Comparison of ENCODE assay signal across 1 cellular context in the genomic region with DNA sequence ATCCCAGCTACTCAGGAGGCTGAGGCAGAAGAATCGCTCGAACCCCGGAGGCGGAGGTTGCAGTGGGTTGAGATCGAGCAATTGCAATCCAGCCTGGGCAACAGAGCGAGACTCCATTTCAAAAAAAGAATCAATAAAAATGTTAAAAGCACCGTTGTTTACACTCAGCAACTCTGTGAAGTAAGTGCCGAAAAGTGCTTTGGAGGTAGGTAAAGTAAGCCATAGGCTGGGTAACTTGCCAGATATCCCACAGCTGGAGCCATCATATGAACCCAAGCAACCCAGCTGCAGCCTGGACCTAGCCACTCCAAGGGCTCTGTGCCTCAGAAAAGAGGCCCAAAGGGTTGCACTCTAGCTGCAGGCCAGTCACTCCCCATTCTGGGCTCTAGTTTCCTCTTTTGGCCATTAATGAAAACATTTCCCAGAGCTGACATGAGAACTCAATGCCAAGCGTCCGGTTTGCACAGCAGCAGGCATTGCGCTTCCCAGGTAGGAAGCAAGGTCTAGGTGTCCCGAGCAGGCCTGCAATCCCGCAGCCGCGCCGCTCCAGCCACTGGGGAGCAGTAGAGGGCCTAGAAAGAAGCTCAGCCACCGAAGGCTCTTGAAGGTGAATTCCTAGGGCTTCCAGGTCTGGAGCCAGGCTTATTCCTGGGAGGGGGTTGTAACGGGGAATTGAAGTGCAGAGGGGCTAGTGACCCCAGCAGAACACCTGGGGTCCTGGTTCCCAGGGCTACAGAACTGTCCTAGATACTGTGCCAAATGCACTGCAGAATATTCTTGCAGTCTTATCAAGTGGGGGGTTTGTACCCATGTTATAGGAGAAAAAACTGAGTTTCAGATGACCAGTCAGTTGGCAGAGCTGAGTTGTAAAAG.
TF ChIP-seq lines count a peak whose summit lies in the region.

No MANE protein-coding gene starts in this region.

TF ChIP-seq in WTC11, 78 proteins besides CTCF, POLR2A, EP300 and RAD21 (continued from another document and continues in another):
- TF ChIP-seq, protein P1, sequence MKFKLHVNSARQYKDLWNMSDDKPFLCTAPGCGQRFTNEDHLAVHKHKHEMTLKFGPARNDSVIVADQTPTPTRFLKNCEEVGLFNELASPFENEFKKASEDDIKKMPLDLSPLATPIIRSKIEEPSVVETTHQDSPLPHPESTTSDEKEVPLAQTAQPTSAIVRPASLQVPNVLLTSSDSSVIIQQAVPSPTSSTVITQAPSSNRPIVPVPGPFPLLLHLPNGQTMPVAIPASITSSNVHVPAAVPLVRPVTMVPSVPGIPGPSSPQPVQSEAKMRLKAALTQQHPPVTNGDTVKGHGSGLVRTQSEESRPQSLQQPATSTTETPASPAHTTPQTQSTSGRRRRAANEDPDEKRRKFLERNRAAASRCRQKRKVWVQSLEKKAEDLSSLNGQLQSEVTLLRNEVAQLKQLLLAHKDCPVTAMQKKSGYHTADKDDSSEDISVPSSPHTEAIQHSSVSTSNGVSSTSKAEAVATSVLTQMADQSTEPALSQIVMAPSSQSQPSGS (CRISPR knock-in tag; IDR thresholded peaks at IDR 0.05; ENCODE audit: borderline replicate concordance, low read depth): no peak
- TF ChIP-seq NFE2L1 (CRISPR knock-in tag; IDR thresholded peaks at IDR 0.05) (no peak), ZNF232 (CRISPR knock-in tag; IDR thresholded peaks at IDR 0.05) (no peak), ELF4 (CRISPR knock-in tag; IDR thresholded peaks at IDR 0.05; ENCODE audit: low read depth) (no peak), SP1 (CRISPR knock-in tag; conservative IDR thresholded peaks at IDR 0.05) (no peak), OVOL2 (CRISPR knock-in tag; IDR thresholded peaks at IDR 0.05; ENCODE audit: borderline replicate concordance) (no peak), JAZF1 (CRISPR knock-in tag; IDR thresholded peaks at IDR 0.05) (no peak), RELA (CRISPR knock-in tag; IDR thresholded peaks at IDR 0.05; ENCODE audit: borderline replicate concordance) (no peak), ESRRA (CRISPR knock-in tag; IDR thresholded peaks at IDR 0.05; ENCODE audit: borderline replicate concordance) (no peak), ZNF138 (CRISPR knock-in tag; conservative IDR thresholded peaks at IDR 0.05) (no peak), TP53 (CRISPR knock-in tag; IDR thresholded peaks at IDR 0.05) (no peak), CREB1 (CRISPR knock-in tag; IDR thresholded peaks at IDR 0.05) (no peak), IRF2 (CRISPR knock-in tag; IDR thresholded peaks at IDR 0.05; ENCODE audit: borderline replicate concordance, low read depth) (no peak), TCF7 (CRISPR knock-in tag; IDR thresholded peaks at IDR 0.05; ENCODE audit: low read depth) (no peak), ZBTB21 (CRISPR knock-in tag; IDR thresholded peaks at IDR 0.05; ENCODE audit: borderline replicate concordance) (no peak), EMX1 (CRISPR knock-in tag; IDR thresholded peaks at IDR 0.05) (peak; percentile 95), PRRX2 (CRISPR knock-in tag; IDR thresholded peaks at IDR 0.05) (peak; percentile 87), CREM (CRISPR knock-in tag; IDR thresholded peaks at IDR 0.05) (no peak), GRHL2 (CRISPR knock-in tag; IDR thresholded peaks at IDR 0.05; ENCODE audit: insufficient replicate concordance, severe bottlenecking) (no peak), MYBL2 (CRISPR knock-in tag; IDR thresholded peaks at IDR 0.05) (no peak), ETV6 (CRISPR knock-in tag; IDR thresholded peaks at IDR 0.05) (no peak; the same call in 1 of the 2 replicates), NR2C2 (CRISPR knock-in tag; IDR thresholded peaks at IDR 0.05) (no peak), FOXK1 (CRISPR knock-in tag; IDR thresholded peaks at IDR 0.05) (no peak), RORB (CRISPR knock-in tag; IDR thresholded peaks at IDR 0.05) (0 out of 2 replicates have a peak, but pooled peaks have one; percentile 39), FOXJ3 (CRISPR knock-in tag; IDR thresholded peaks at IDR 0.05; ENCODE audit: borderline replicate concordance) (no peak), HMGA2 (CRISPR knock-in tag; IDR thresholded peaks at IDR 0.05) (no peak), ZNF263 (CRISPR knock-in tag; IDR thresholded peaks at IDR 0.05; ENCODE audit: low read depth) (no peak)
- TF ChIP-seq, protein P2, sequence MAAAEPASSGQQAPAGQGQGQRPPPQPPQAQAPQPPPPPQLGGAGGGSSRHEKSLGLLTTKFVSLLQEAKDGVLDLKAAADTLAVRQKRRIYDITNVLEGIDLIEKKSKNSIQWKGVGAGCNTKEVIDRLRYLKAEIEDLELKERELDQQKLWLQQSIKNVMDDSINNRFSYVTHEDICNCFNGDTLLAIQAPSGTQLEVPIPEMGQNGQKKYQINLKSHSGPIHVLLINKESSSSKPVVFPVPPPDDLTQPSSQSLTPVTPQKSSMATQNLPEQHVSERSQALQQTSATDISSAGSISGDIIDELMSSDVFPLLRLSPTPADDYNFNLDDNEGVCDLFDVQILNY (CRISPR knock-in tag; IDR thresholded peaks at IDR 0.05): no peak
- TF ChIP-seq, protein P3, sequence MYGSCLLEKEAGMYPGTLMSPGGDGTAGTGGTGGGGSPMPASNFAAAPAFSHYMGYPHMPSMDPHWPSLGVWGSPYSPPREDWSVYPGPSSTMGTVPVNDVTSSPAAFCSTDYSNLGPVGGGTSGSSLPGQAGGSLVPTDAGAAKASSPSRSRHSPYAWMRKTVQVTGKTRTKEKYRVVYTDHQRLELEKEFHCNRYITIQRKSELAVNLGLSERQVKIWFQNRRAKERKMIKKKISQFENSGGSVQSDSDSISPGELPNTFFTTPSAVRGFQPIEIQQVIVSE (CRISPR knock-in tag; IDR thresholded peaks at IDR 0.05; ENCODE audit: borderline replicate concordance): 0 out of 2 replicates have a peak, but pooled peaks have one; percentile 1
- TF ChIP-seq, protein P4, sequence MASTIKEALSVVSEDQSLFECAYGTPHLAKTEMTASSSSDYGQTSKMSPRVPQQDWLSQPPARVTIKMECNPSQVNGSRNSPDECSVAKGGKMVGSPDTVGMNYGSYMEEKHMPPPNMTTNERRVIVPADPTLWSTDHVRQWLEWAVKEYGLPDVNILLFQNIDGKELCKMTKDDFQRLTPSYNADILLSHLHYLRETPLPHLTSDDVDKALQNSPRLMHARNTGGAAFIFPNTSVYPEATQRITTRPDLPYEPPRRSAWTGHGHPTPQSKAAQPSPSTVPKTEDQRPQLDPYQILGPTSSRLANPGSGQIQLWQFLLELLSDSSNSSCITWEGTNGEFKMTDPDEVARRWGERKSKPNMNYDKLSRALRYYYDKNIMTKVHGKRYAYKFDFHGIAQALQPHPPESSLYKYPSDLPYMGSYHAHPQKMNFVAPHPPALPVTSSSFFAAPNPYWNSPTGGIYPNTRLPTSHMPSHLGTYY (CRISPR knock-in tag; IDR thresholded peaks at IDR 0.05): peak; percentile 87
- TF ChIP-seq, protein P5, sequence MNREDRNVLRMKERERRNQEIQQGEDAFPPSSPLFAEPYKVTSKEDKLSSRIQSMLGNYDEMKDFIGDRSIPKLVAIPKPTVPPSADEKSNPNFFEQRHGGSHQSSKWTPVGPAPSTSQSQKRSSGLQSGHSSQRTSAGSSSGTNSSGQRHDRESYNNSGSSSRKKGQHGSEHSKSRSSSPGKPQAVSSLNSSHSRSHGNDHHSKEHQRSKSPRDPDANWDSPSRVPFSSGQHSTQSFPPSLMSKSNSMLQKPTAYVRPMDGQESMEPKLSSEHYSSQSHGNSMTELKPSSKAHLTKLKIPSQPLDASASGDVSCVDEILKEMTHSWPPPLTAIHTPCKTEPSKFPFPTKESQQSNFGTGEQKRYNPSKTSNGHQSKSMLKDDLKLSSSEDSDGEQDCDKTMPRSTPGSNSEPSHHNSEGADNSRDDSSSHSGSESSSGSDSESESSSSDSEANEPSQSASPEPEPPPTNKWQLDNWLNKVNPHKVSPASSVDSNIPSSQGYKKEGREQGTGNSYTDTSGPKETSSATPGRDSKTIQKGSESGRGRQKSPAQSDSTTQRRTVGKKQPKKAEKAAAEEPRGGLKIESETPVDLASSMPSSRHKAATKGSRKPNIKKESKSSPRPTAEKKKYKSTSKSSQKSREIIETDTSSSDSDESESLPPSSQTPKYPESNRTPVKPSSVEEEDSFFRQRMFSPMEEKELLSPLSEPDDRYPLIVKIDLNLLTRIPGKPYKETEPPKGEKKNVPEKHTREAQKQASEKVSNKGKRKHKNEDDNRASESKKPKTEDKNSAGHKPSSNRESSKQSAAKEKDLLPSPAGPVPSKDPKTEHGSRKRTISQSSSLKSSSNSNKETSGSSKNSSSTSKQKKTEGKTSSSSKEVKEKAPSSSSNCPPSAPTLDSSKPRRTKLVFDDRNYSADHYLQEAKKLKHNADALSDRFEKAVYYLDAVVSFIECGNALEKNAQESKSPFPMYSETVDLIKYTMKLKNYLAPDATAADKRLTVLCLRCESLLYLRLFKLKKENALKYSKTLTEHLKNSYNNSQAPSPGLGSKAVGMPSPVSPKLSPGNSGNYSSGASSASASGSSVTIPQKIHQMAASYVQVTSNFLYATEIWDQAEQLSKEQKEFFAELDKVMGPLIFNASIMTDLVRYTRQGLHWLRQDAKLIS (CRISPR knock-in tag; IDR thresholded peaks at IDR 0.05; ENCODE audit: borderline replicate concordance): no peak
- TF ChIP-seq, protein P6, sequence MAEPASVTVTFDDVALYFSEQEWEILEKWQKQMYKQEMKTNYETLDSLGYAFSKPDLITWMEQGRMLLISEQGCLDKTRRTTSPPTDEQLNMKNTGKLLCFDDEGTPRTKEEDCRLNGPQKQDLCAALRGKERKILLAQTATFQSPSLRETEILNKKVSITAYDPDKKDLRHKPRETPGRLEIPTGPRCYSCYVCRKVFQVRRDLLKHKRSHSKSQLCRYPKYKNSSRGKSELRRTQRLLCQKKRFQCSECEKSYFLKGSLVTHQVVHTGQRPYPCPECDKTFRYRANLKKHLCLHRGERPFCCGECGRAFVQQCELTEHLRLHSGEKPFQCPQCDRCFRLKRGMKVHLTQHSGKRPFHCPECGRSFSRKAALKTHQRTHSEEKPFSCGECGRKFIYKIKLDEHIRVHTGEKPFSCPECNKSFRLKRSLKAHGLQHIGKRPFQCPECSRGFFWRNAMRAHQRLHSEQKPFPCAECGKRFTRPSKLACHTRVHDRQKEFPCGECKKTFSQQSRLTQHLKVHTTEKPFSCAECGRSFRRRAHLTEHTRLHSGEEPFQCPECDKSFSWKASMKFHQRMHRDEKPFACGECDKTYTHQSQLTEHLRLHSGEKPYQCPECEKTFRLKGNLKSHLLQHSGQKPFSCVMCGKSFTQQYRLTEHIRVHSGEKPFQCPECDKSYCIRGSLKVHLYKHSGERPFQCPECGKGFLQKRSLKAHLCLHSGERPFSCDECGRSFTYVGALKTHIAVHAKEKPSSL (CRISPR knock-in tag; conservative IDR thresholded peaks at IDR 0.05): peak; percentile 92; the same call in 1 of the 2 replicates
- TF ChIP-seq, protein P7, sequence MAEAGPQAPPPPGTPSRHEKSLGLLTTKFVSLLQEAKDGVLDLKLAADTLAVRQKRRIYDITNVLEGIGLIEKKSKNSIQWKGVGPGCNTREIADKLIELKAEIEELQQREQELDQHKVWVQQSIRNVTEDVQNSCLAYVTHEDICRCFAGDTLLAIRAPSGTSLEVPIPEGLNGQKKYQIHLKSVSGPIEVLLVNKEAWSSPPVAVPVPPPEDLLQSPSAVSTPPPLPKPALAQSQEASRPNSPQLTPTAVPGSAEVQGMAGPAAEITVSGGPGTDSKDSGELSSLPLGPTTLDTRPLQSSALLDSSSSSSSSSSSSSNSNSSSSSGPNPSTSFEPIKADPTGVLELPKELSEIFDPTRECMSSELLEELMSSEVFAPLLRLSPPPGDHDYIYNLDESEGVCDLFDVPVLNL (CRISPR knock-in tag; IDR thresholded peaks at IDR 0.05; ENCODE audit: borderline replicate concordance, low read depth): no peak
- TF ChIP-seq, protein P8, sequence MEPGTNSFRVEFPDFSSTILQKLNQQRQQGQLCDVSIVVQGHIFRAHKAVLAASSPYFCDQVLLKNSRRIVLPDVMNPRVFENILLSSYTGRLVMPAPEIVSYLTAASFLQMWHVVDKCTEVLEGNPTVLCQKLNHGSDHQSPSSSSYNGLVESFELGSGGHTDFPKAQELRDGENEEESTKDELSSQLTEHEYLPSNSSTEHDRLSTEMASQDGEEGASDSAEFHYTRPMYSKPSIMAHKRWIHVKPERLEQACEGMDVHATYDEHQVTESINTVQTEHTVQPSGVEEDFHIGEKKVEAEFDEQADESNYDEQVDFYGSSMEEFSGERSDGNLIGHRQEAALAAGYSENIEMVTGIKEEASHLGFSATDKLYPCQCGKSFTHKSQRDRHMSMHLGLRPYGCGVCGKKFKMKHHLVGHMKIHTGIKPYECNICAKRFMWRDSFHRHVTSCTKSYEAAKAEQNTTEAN (CRISPR knock-in tag; IDR thresholded peaks at IDR 0.05): no peak
- TF ChIP-seq, protein P9, sequence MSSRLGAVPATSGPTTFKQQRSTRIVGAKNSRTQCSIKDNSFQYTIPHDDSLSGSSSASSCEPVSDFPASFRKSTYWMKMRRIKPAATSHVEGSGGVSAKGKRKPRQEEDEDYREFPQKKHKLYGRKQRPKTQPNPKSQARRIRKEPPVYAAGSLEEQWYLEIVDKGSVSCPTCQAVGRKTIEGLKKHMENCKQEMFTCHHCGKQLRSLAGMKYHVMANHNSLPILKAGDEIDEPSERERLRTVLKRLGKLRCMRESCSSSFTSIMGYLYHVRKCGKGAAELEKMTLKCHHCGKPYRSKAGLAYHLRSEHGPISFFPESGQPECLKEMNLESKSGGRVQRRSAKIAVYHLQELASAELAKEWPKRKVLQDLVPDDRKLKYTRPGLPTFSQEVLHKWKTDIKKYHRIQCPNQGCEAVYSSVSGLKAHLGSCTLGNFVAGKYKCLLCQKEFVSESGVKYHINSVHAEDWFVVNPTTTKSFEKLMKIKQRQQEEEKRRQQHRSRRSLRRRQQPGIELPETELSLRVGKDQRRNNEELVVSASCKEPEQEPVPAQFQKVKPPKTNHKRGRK (CRISPR knock-in tag; IDR thresholded peaks at IDR 0.05; ENCODE audit: borderline replicate concordance): no peak
- TF ChIP-seq, protein P10, sequence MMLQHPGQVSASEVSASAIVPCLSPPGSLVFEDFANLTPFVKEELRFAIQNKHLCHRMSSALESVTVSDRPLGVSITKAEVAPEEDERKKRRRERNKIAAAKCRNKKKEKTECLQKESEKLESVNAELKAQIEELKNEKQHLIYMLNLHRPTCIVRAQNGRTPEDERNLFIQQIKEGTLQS (CRISPR knock-in tag; conservative IDR thresholded peaks at IDR 0.05): no peak
- TF ChIP-seq, protein P11, sequence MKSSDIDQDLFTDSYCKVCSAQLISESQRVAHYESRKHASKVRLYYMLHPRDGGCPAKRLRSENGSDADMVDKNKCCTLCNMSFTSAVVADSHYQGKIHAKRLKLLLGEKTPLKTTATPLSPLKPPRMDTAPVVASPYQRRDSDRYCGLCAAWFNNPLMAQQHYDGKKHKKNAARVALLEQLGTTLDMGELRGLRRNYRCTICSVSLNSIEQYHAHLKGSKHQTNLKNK (CRISPR knock-in tag; IDR thresholded peaks at IDR 0.05): peak; percentile 76; the same call in 1 of the 2 replicates
- TF ChIP-seq, protein P12, sequence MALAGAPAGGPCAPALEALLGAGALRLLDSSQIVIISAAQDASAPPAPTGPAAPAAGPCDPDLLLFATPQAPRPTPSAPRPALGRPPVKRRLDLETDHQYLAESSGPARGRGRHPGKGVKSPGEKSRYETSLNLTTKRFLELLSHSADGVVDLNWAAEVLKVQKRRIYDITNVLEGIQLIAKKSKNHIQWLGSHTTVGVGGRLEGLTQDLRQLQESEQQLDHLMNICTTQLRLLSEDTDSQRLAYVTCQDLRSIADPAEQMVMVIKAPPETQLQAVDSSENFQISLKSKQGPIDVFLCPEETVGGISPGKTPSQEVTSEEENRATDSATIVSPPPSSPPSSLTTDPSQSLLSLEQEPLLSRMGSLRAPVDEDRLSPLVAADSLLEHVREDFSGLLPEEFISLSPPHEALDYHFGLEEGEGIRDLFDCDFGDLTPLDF (CRISPR knock-in tag; IDR thresholded peaks at IDR 0.05): no peak
